Comparison of ENCODE assay signal across 15 cellular contexts in the genomic region with DNA sequence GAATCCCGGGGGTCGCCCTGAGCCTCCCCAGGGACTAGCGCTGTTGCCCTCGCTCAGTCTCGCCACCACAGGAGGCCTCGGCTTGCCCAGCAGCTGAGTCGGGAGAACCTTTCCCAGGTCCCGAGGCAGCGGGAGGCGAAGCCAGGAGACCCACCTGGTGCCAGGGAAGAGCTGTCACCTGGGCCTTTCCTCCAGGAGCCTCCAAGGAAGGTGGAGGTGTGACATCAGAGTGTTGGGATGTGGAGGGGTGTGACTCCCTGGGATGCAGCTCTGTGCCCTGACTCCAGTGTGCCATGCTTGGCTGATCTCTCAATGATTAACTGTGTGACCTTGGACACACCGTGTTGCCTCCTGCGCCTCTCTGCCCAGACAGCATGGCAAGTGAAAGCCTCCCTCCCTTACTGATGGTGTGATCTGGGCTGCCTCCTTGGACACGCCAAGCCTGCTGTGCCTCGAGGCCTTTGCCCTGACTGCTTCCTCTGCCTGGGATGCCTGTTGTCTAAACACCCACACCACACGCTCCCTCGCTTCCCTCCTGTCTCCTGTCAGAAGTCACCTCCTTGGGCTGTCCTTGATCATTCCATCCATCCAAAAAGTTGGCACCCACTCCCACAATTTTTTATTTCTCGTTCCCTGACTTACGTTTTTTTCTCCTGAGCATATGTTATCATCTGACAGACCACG.
A peak's percentile ranks its signal among the peaks of the same experiment; 100 is the strongest.
DNase-seq lines count a peak whose midpoint lies in the region; TF ChIP-seq lines count a peak whose summit lies in the region.
"Had no signal": no experiment of that assay in that cellular context is flagged by ENCODE, and none has a peak within 500 bp of the region (broad histone marks: within the 10 kb centered on the region; RNA-seq: fewer than 3 reads in every experiment).

No MANE protein-coding gene starts in this region.

- H3K4me1 Mint-ChIP-seq in activated naive CD8-positive, alpha-beta T cell treated with anti-CD3 and anti-CD28 coated beads for 36 hours: peaks cover 8% of the 10 kb centered on the region
- H3K4me1 Mint-ChIP-seq in immature natural killer cell: peaks cover 42 to 68% of the 10 kb centered on the region in 2 donors

- peaks cover 7% of the 10 kb centered on the region for H3K79me1 ChIP-seq in trophoblast cell (ENCODE audit: low read length)

- H2AK5ac ChIP-seq in trophoblast cell (ENCODE audit: low read length): no peak overlapping the region

- DNase-seq in DMS53 (lab: John Stamatoyannopoulos, UW): peak; percentile 70
- DNase-seq in activated naive CD8-positive, alpha-beta T cell treated with anti-CD3 and anti-CD28 coated beads for 36 hours: no peak
- DNase-seq in immature natural killer cell: no peak
- DNase-seq in trophoblast cell: peak in 1 of 2 donors; percentile 70
- no peak for DNase-seq in epidermal melanocyte (ENCODE audit: insufficient read length, low spot score)
- no peak for DNase-seq in GM10266 (ENCODE audit: extremely low spot score)
- DNase-seq in stimulated activated naive CD4-positive, alpha-beta T cell treated with Interleukin-2 at 50 U/mL for 16 hours (lab: John Stamatoyannopoulos, UW): no peak
- DNase-seq in right atrium auricular region (ENCODE audit: low spot score): no peak
- DNase-seq: effector memory CD4-positive, alpha-beta T cell; head of caudate nucleus; uterus had no signal

- no peak overlapping the region for H3K9ac ChIP-seq in trophoblast cell (ENCODE audit: low read length)

- H4K91ac ChIP-seq in trophoblast cell (ENCODE audit: low read depth, low read length): peak overlapping the region; percentile 2

- peak overlapping the region; percentile 12 for H3K27ac Mint-ChIP-seq in activated naive CD8-positive, alpha-beta T cell treated with anti-CD3 and anti-CD28 coated beads for 36 hours
- H3K27ac Mint-ChIP-seq in immature natural killer cell: peak overlapping the region; percentile 2 to 73 (median 60)
- H3K27ac Mint-ChIP-seq: B cell, memory B cell had no signal

- no peak overlapping the region for H3K14ac ChIP-seq in trophoblast cell (ENCODE audit: low read length)

- no CpG with 5 or more reads among the region's 19 CpGs for WGBS in trophoblast cell (ENCODE audit: extremely low coverage, insufficient coverage, insufficient read length)

- no peak overlapping the region for H4K8ac ChIP-seq in trophoblast cell (ENCODE audit: low read depth, low read length)

- no peak overlapping the region for H3K4me3 Mint-ChIP-seq in activated naive CD8-positive, alpha-beta T cell treated with anti-CD3 and anti-CD28 coated beads for 36 hours
- H3K4me3 Mint-ChIP-seq in immature natural killer cell: peak overlapping the region in 1 of 5 donors; percentile 2
- H3K4me3 Mint-ChIP-seq: B cell, memory B cell had no signal

- H3K18ac ChIP-seq in trophoblast cell (ENCODE audit: low read length): peak overlapping the region; percentile 5

- H2BK5ac ChIP-seq in trophoblast cell (ENCODE audit: low read depth, low read length, poor library complexity): no peak overlapping the region

- H2BK120ac ChIP-seq in trophoblast cell (ENCODE audit: insufficient read depth, low read length, poor library complexity): peak overlapping the region; percentile 3

- H2AFZ ChIP-seq in trophoblast cell (ENCODE audit: insufficient read depth, low read length, poor library complexity): no peak overlapping the region

- H3K4me2 ChIP-seq in trophoblast cell (ENCODE audit: low read length): no peak overlapping the region

- peaks cover 2 to 21% of the 10 kb centered on the region in 2 experiments for H3K36me3 ChIP-seq in trophoblast cell (ENCODE audit: control insufficient read depth in 1 of 2, insufficient read depth in 2 of 2, low read length in 2 of 2)
- no peaks in the 10 kb centered on the region for H3K36me3 ChIP-seq in right atrium auricular region
- H3K36me3 ChIP-seq: ascending aorta, ovary, uterus had no signal

- H3K36me3 Mint-ChIP-seq in activated naive CD8-positive, alpha-beta T cell treated with anti-CD3 and anti-CD28 coated beads for 36 hours: peaks cover 3% of the 10 kb centered on the region
- H3K36me3 Mint-ChIP-seq in immature natural killer cell: peaks cover 4 to 9% (median 4%) of the 10 kb centered on the region in 3 donors

- H2BK12ac ChIP-seq in trophoblast cell (ENCODE audit: low read length): no peak overlapping the region

- no peak overlapping the region for H3K27ac ChIP-seq in trophoblast cell (ENCODE audit: low read depth, low read length)
- H3K27ac ChIP-seq in right atrium auricular region: no peak overlapping the region
- H3K27ac ChIP-seq: ascending aorta, ovary, uterus had no signal

- peak overlapping the region; percentile 5 for H3K4me3 ChIP-seq in trophoblast cell (ENCODE audit: low read depth, low read length)
- H3K4me3 ChIP-seq in right atrium auricular region: no peak overlapping the region
- H3K4me3 ChIP-seq: ascending aorta, ovary, uterus had no signal

- no peak overlapping the region for H3K4ac ChIP-seq in trophoblast cell (ENCODE audit: low read depth, low read length)

- H3K4me1 ChIP-seq in trophoblast cell (ENCODE audit: control insufficient read depth in 1 of 2, insufficient read depth in 2 of 2, low read length in 2 of 2): peaks cover 17 to 24% of the 10 kb centered on the region in 2 experiments
- H3K4me1 ChIP-seq in right atrium auricular region: peaks cover 0 to 10% of the 10 kb centered on the region in 2 donors
- H3K4me1 ChIP-seq: ascending aorta, uterus had no signal

- TF ChIP-seq CTCF in GM10266 (IDR thresholded peaks at IDR 0.05; ENCODE audit: control insufficient read depth, insufficient read depth, low read depth, missing control alignments) (no peak), right atrium auricular region (IDR thresholded peaks at IDR 0.05) (no peak)

- H3K27me3 Mint-ChIP-seq in activated naive CD8-positive, alpha-beta T cell treated with anti-CD3 and anti-CD28 coated beads for 36 hours: no peaks in the 10 kb centered on the region
- peaks cover 0 to 7% (median 0%) of the 10 kb centered on the region in 3 donors for H3K27me3 Mint-ChIP-seq in immature natural killer cell (ENCODE audit: low read depth in 3 of 3)
- H3K27me3 Mint-ChIP-seq: B cell, memory B cell had no signal

- H3K79me2 ChIP-seq in trophoblast cell (ENCODE audit: control insufficient read depth, insufficient read depth, low read length, poor library complexity): peaks cover 7% of the 10 kb centered on the region

- H3K27me3 ChIP-seq in trophoblast cell (ENCODE audit: insufficient read depth, low read length) (no peaks in the 10 kb centered on the region), right atrium auricular region (no peaks in the 10 kb centered on the region)
- H3K27me3 ChIP-seq: ascending aorta, ovary, uterus had no signal

- H3K9me3 ChIP-seq in trophoblast cell (ENCODE audit: insufficient read depth, low read depth, low read length) (no peaks in the 10 kb centered on the region), right atrium auricular region (no peaks in the 10 kb centered on the region)
- H3K9me3 ChIP-seq: ascending aorta, ovary, uterus had no signal

- H4K12ac ChIP-seq in trophoblast cell (ENCODE audit: low read depth, low read length): no peak overlapping the region

- H3K23ac ChIP-seq in trophoblast cell (ENCODE audit: low read length): no peak overlapping the region

- H3K9me3 Mint-ChIP-seq in activated naive CD8-positive, alpha-beta T cell treated with anti-CD3 and anti-CD28 coated beads for 36 hours: no peaks in the 10 kb centered on the region
- H3K9me3 Mint-ChIP-seq in immature natural killer cell: no peaks in the 10 kb centered on the region
- H3K9me3 Mint-ChIP-seq: memory B cell had no signal
